ENCODE assay signal across 8 cellular contexts in genomic region chr1:27772071-27772470, GRCh38. TPM values are rescaled to one million over a fixed set of nuclear protein-coding genes. Genes with fewer than 3 reads are reported as not detected.
A peak's percentile ranks its signal among the peaks of the same experiment; 100 is the strongest.
DNase-seq lines count a peak whose midpoint lies in the region; ATAC-seq and TF ChIP-seq lines count a peak whose summit lies in the region.

No MANE protein-coding gene starts in this region.

- H3K36me3 ChIP-seq in A673 (ENCODE audit: insufficient read depth, low read length, poor library complexity, severe bottlenecking) (no peaks in the 10 kb centered on the region), HUES6 (ENCODE audit: control insufficient read depth, insufficient read depth, low read length) (no peaks in the 10 kb centered on the region), mucosa of stomach (ENCODE audit: control insufficient read depth, insufficient read depth, low read length) (no peaks in the 10 kb centered on the region)

- H3K4me3 Mint-ChIP-seq in brain, result peak overlapping the region; percentile 89 to 98 (median 94)

- no TSS peak for BruUV-seq in A673 (replicated peaks; lab: Mats Ljungman, UMichigan)

- no peaks in the 10 kb centered on the region for H3K9me3 ChIP-seq in A673 (ENCODE audit: low read depth, low read length, poor library complexity, severe bottlenecking)
- H3K9me3 ChIP-seq in HUES6 (ENCODE audit: control insufficient read depth, insufficient read depth, low read depth, low read length), result no peaks in the 10 kb centered on the region
- H3K9me3 ChIP-seq in mucosa of stomach (ENCODE audit: control insufficient read depth, low read length), result no peaks in the 10 kb centered on the region

- intact Hi-C loops in A673 (cut with micrococcal nuclease; ENCODE audit: unreplicated experiment), result no loop called here

- H3K9ac ChIP-seq in HUES6 (ENCODE audit: low read length) (no peak overlapping the region), mucosa of stomach (ENCODE audit: low read length) (peak overlapping the region; percentile 65)

- H3K4me1 ChIP-seq in A673 (ENCODE audit: insufficient read depth, low read length, poor library complexity, severe bottlenecking) (peaks cover 9% of the 10 kb centered on the region), HUES6 (ENCODE audit: control insufficient read depth, insufficient read depth, low read length) (peaks cover 6% of the 10 kb centered on the region), mucosa of stomach (ENCODE audit: control insufficient read depth, insufficient read depth, low read length) (peaks cover 18% of the 10 kb centered on the region)

- POLR2A ChIA-PET in A673 (lab: Charles Lee; ENCODE audit: low non-redundant PET), result interaction anchor here (0.7 kb wide), 1 partner anchor 262 kb away, joined by 13 read pairs; no protein-coding TSS in a partner anchor

- H3K4me1 Mint-ChIP-seq in brain, result peaks cover 41% of the 10 kb centered on the region

- H3K27ac Mint-ChIP-seq in brain, result peak overlapping the region in 4 of 5 experiments; percentile 94 to 97 (median 96)

- H3K27me3 ChIP-seq in A673 (replicated peaks; ENCODE audit: insufficient read depth, low read depth, low read length, poor library complexity), result no peaks in the 10 kb centered on the region
- H3K27me3 ChIP-seq in HUES6 (ENCODE audit: control insufficient read depth, insufficient read depth, low read length), result no peaks in the 10 kb centered on the region
- no peaks in the 10 kb centered on the region for H3K27me3 ChIP-seq in mucosa of stomach (ENCODE audit: control insufficient read depth, insufficient read depth, low read length)

- peak overlapping the region; percentile 69 for H3K4me3 ChIP-seq in A673 (ENCODE audit: low read depth, low read length, poor library complexity, severe bottlenecking)
- peak overlapping the region; percentile 89 for H3K4me3 ChIP-seq in HUES6 (ENCODE audit: low read depth, low read length)
- H3K4me3 ChIP-seq in mucosa of stomach (ENCODE audit: low read length), result peak overlapping the region; percentile 33

- no peak for ATAC-seq in HG03135 (IDR thresholded peaks at IDR 0.05; ENCODE audit: unreplicated experiment)
- ATAC-seq in HG03521 (IDR thresholded peaks at IDR 0.05; ENCODE audit: unreplicated experiment), result no peak

- CTCF ChIA-PET in A673 (lab: Charles Lee), result interaction anchor here (2.0 kb wide), 1 partner anchor 46 kb away, joined by 8 read pairs; the partner anchor contains the start of gene FAM76A

- H3K9me3 Mint-ChIP-seq in brain, result no peaks in the 10 kb centered on the region

- H3K36me3 Mint-ChIP-seq in brain, result peaks cover 6% of the 10 kb centered on the region

- H3K27ac ChIP-seq in A673 (ENCODE audit: low read depth, low read length, poor library complexity, severe bottlenecking), result peak overlapping the region; percentile 56
- no peak overlapping the region for H3K27ac ChIP-seq in HUES6 (ENCODE audit: low read depth, low read length)

- H3K27me3 Mint-ChIP-seq in brain, result peaks cover 8% of the 10 kb centered on the region

- DNase-seq in A673 (ENCODE audit: low spot score), result no peak
- DNase-seq in SIG-M5 (lab: John Stamatoyannopoulos, UW), result no peak
- DNase-seq in HUDEP-2 (lab: John Stamatoyannopoulos, UW; ENCODE audit: unreplicated experiment in 76 of 76), result no peak

- TF ChIP-seq CTCF in A673 (conservative IDR thresholded peaks at IDR 0.05; ENCODE audit: low read depth, low read length) (no peak), brain (conservative IDR thresholded peaks at IDR 0.05) (no peak)

RNA-seq across cellular contexts. Expression of gene STX12, which starts 0.9 kb away (rescaled TPM):
- 22.5 and 24.5 TPM in 2 replicates for total RNA-seq in A673 (2021)
- 52.6 TPM for polyA plus RNA-seq in brain (ENCODE audit: insufficient read depth, low read depth, low replicate concordance)

RNA-seq across cellular contexts. Expression of gene FAM76A, which starts 46.3 kb away (rescaled TPM):
- 15.6 and 17.9 TPM in 2 replicates for total RNA-seq in A673 (2021)
- 3.6 TPM for polyA plus RNA-seq in brain (ENCODE audit: insufficient read depth, low read depth, low replicate concordance)

RNA-seq across cellular contexts. Expression of gene PPP1R8, which starts 58.5 kb away (rescaled TPM):
- 60.9 and 68.8 TPM in 2 replicates for total RNA-seq in A673 (2021)
- polyA plus RNA-seq in brain (ENCODE audit: insufficient read depth, low read depth, low replicate concordance), result 54.3 TPM

Comparison
In these comparisons a context has a peak if more than half of its experiments do, and no peak if none do; other contexts are left out.
1. H3K4me3 ChIP-seq: peak in every context shown above with its lines; median percentile 89 in HUES6; 69 in A673; 33 in mucosa of stomach.